In genomic region chr16:66667944-66668343, GRCh38 we compare ENCODE assay signal across 22 cellular contexts. TPM values are rescaled to one million over a fixed set of nuclear protein-coding genes. Genes with fewer than 3 reads are reported as not detected.
A peak's percentile ranks its signal among the peaks of the same experiment; 100 is the strongest.
DNase-seq lines count a peak whose midpoint lies in the region; ATAC-seq and TF ChIP-seq lines count a peak whose summit lies in the region.
"Had no signal": no experiment of that assay in that cellular context is flagged by ENCODE, and none has a peak within 500 bp of the region (broad histone marks: within the 10 kb centered on the region; RNA-seq: fewer than 3 reads in every experiment).

No MANE protein-coding gene starts in this region.

- intact Hi-C loops in esophagus squamous epithelium (cut with DNase I): no loop called here

- no peaks in the 10 kb centered on the region; a peak in 1 of 3 replicates for H3K36me3 ChIP-seq in HEK293 (ENCODE audit: control insufficient read depth in 2 of 2, insufficient read depth in 1 of 2, low read length in 2 of 2)
- no peaks in the 10 kb centered on the region for H3K36me3 ChIP-seq in SK-N-MC (ENCODE audit: insufficient read depth, low read length)
- H3K36me3 ChIP-seq in esophagus squamous epithelium: no peaks in the 10 kb centered on the region
- H3K36me3 ChIP-seq: BE2C, BLaER1 had no signal

- CTCF ChIA-PET in HEK293 (lab: Yijun Ruan, JAX): interaction anchor here (0.7 kb wide), 1 partner anchor 58 kb away, joined by 3 read pairs; no protein-coding TSS in a partner anchor

- no peak for DNase-seq in SK-N-MC (ENCODE audit: low read depth, low spot score)
- DNase-seq in left lobe of liver (ENCODE audit: low spot score): peak; percentile 15
- DNase-seq in caudate nucleus (lab: John Stamatoyannopoulos, UW): no peak
- no peak for DNase-seq in esophagus squamous epithelium (lab: John Stamatoyannopoulos, UW)
- DNase-seq: 8988T; ACHN; BE2C; C1 segment of cervical spinal cord; CD4-positive, alpha-beta memory T cell; CD4-positive, CD25-positive, alpha-beta regulatory T cell; CD8-positive, alpha-beta memory T cell; COR-L47; DMS 273 treated with DMSO at 0.1 percent for 48 hours; DMS153; DMS53; DMS79; DND-41; EL; GDM1 had no signal

- no peak for ATAC-seq in left lobe of liver
- ATAC-seq: GM12878 had no signal

- H3K27ac ChIP-seq in HEK293 (ENCODE audit: extremely low read depth, low read depth, low read length) (no peak overlapping the region), SK-N-MC (peak overlapping the region; percentile 73; the same call in 1 of the 2 replicates), caudate nucleus (ENCODE audit: low read depth, low read length) (no peak overlapping the region), esophagus squamous epithelium (no peak overlapping the region)
- H3K27ac ChIP-seq: BLaER1 had no signal

- TF ChIP-seq CTCF in HEK293 (tag by site-specific recombination; IDR thresholded peaks at IDR 0.05) (no peak), esophagus squamous epithelium (IDR thresholded peaks at IDR 0.05) (no peak)

- H3K4me1 ChIP-seq in HEK293 (ENCODE audit: control insufficient read depth, insufficient read depth, low read length) (no peaks in the 10 kb centered on the region), esophagus squamous epithelium (no peaks in the 10 kb centered on the region)
- H3K4me1 ChIP-seq: BLaER1 had no signal

- no peaks in the 10 kb centered on the region for H3K27me3 ChIP-seq in esophagus squamous epithelium
- H3K27me3 ChIP-seq: BE2C, BLaER1 had no signal

- TF ChIP-seq POLR2A in esophagus squamous epithelium (IDR thresholded peaks at IDR 0.05): no peak

- POLR2A ChIA-PET in HEK293 (lab: Yijun Ruan, JAX): interaction anchor here (1.0 kb wide), 1 partner anchor 38 kb away, joined by 3 read pairs; no protein-coding TSS in a partner anchor

- 67 to 85% methylated on average over 1 of the region's 1 CpG for WGBS in esophagus squamous epithelium, 2 donors

- H3K9me3 ChIP-seq in HEK293 (ENCODE audit: control insufficient read depth, insufficient read depth, low read depth, low read length): no peaks in the 10 kb centered on the region
- no peaks in the 10 kb centered on the region for H3K9me3 ChIP-seq in SK-N-MC (ENCODE audit: low read depth, low read length)
- no peaks in the 10 kb centered on the region for H3K9me3 ChIP-seq in esophagus squamous epithelium
- H3K9me3 ChIP-seq: BE2C, BLaER1 had no signal

- H3K4me3 ChIP-seq in HEK293 (ENCODE audit: low read depth, low read length) (no peak overlapping the region), SK-N-MC (no peak overlapping the region), esophagus squamous epithelium (no peak overlapping the region)
- H3K4me3 ChIP-seq: BLaER1, GM12878 had no signal

- H3K9ac ChIP-seq in SK-N-MC (ENCODE audit: insufficient read length): no peak overlapping the region
- H3K9ac ChIP-seq: BLaER1 had no signal

TF ChIP-seq in HEK293, 187 proteins besides CTCF, POLR2A, EP300 and RAD21:
- TF ChIP-seq ATF2 (tag by site-specific recombination; IDR thresholded peaks at IDR 0.05; ENCODE audit: low read depth) (no peak), GLIS1 (tag by site-specific recombination; IDR thresholded peaks at IDR 0.05) (0 out of 2 replicates have a peak, but pooled peaks have one; percentile 15)

RNA-seq across cellular contexts. Expression of gene CMTM4, which starts 28.6 kb away (rescaled TPM):
- total RNA-seq in left lobe of liver (8.0 TPM), esophagus squamous epithelium (10 to 100 TPM; 13.7 to 24.0 (median 15.8) TPM)
